In the genomic region with DNA sequence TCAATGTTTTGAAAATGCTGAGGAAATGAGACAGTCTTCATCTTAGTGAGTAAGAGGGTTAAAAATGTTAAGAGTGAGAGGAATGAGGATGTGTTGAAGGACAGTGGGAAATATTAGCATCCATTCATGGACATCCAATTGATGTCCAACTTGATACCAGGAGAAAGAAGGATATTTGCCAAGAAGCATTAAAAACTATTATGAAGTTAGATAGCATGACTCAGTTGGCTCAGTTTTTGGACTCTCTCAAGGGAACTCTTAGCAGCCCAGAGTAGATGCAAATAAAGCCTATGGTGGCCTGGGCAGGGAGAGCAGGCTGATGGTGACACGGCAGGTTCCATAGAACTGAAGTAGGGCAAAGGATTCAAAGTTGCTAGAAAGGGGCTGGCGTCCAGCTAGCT, we compare ENCODE assay signal across 11 cellular contexts.
DNase-seq lines count a peak whose midpoint lies in the region; ATAC-seq lines count a peak whose summit lies in the region.
"Had no signal": no experiment of that assay in that cellular context is flagged by ENCODE, and none has a peak within 500 bp of the region (broad histone marks: within the 10 kb centered on the region; RNA-seq: fewer than 3 reads in every experiment).

No MANE protein-coding gene starts in this region.

- peak overlapping the region; percentile 75 for H3K27ac ChIP-seq in substantia nigra (ENCODE audit: low read depth, low read length, poor library complexity, severe bottlenecking)
- H3K27ac ChIP-seq: neutrophil had no signal

- peak overlapping the region; percentile 5 for H3K9ac ChIP-seq in adipocyte (ENCODE audit: low read length)

- peaks cover 0 to 2% of the 10 kb centered on the region in 2 donors for H3K36me3 Mint-ChIP-seq in activated naive CD4-positive, alpha-beta T cell treated with anti-CD3 and anti-CD28 coated beads, Interleukin-2, amount 50 U/mL, for 72 hours

- H3K4me1 ChIP-seq in adipocyte (ENCODE audit: control insufficient read depth, insufficient read depth, low read length) = peaks cover 33% of the 10 kb centered on the region

- peak overlapping the region; percentile 25 for H3K4me3 ChIP-seq in adipocyte (ENCODE audit: low read length)

- DNase-seq in HCEC 1CT (peak; percentile 94), adipocyte (ENCODE audit: low read depth) (peak; percentile 45), fibroblast of the conjunctiva (ENCODE audit: low read depth) (peak; percentile 71), substantia nigra (lab: John Stamatoyannopoulos, UW) (no peak), cortex of kidney (lab: John Stamatoyannopoulos, UW) (no peak)
- no peak for DNase-seq in activated naive CD4-positive, alpha-beta T cell treated with anti-CD3 and anti-CD28 coated beads, Interleukin-2, amount 50 U/mL, for 72 hours (ENCODE audit: low spot score in 2 of 2)
- DNase-seq in NK-92 treated with Interleukin-12 subunit alpha and Interleukin-12 subunit beta, amount 100 ng/mL, for 24 hours (lab: John Stamatoyannopoulos, UW) = no peak
- DNase-seq: activated T-cell treated with anti-CD3 and anti-CD28 coated beads for 4 hours; Karpas-422; stimulated activated naive CD4-positive, alpha-beta T cell treated with Interleukin-2 at 50 U/mL for 16 hours had no signal

- peaks cover 0 to 3% of the 10 kb centered on the region in 2 donors for H3K9me3 Mint-ChIP-seq in activated naive CD4-positive, alpha-beta T cell treated with anti-CD3 and anti-CD28 coated beads, Interleukin-2, amount 50 U/mL, for 72 hours

- H3K27me3 ChIP-seq in adipocyte (replicated peaks; ENCODE audit: control insufficient read depth, insufficient read depth, low read length) = no peaks in the 10 kb centered on the region
- H3K27me3 ChIP-seq: neutrophil had no signal

- no peak for ATAC-seq in activated naive CD4-positive, alpha-beta T cell treated with anti-CD3 and anti-CD28 coated beads, Interleukin-2, amount 50 U/mL, for 72 hours

- no peak overlapping the region for H3K27ac Mint-ChIP-seq in activated naive CD4-positive, alpha-beta T cell treated with anti-CD3 and anti-CD28 coated beads, Interleukin-2, amount 50 U/mL, for 72 hours

- no peaks in the 10 kb centered on the region for H3K36me3 ChIP-seq in adipocyte (ENCODE audit: control insufficient read depth, insufficient read depth, low read length, severe bottlenecking)
- H3K36me3 ChIP-seq: neutrophil had no signal

- no peaks in the 10 kb centered on the region for H3K9me3 ChIP-seq in adipocyte (ENCODE audit: control insufficient read depth, low read length)
- H3K9me3 ChIP-seq: neutrophil had no signal

Comparison
In these comparisons a context has a peak if more than half of its experiments do, and no peak if none do; other contexts are left out.
1. DNase-seq: peak in HCEC 1CT (single experiment), adipocyte (single experiment) and fibroblast of the conjunctiva (single experiment); none in substantia nigra (0 of 49), cortex of kidney (single experiment), activated naive CD4-positive, alpha-beta T cell treated with anti-CD3 and anti-CD28 coated beads, Interleukin-2, amount 50 U/mL, for 72 hours (0 of 2) and NK-92 treated with Interleukin-12 subunit alpha and Interleukin-12 subunit beta, amount 100 ng/mL, for 24 hours (single experiment).